In the genomic region with DNA sequence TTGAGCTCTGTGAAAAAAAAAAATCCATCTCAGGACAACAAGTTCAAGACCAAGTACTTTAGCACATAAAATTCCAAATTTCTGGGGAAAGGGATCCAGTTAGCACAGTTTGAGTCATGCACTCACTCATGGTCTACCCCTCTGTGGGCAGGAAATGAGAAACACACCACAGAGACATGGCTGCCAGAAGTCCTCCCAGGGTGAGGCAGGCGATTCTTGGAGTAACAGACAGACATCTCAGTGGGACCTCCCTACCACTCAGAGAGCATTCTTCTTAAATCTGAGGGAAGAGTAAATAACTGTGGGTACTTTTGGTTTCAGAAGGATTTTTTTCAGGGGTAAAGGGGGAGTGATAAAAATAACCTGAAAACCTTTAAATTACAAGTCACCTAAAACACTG, we compare ENCODE assay signal across 21 cellular contexts. TPM values are rescaled to one million over a fixed set of nuclear protein-coding genes. Genes with fewer than 3 reads are reported as not detected.
DNase-seq lines count a peak whose midpoint lies in the region; ATAC-seq and TF ChIP-seq lines count a peak whose summit lies in the region.
"Had no signal": no experiment of that assay in that cellular context is flagged by ENCODE, and none has a peak within 500 bp of the region (broad histone marks: within the 10 kb centered on the region; RNA-seq: fewer than 3 reads in every experiment).

No MANE protein-coding gene starts in this region.

- no peak for TF ChIP-seq POLR2A in spleen (IDR thresholded peaks at IDR 0.05)

- H3K36me3 Mint-ChIP-seq in activated CD8-positive, alpha-beta memory T cell treated with anti-CD3 and anti-CD28 coated beads, Interleukin-2, amount 10 ng/mL, durations not matched to agents 7 days and 5 days, result no peaks in the 10 kb centered on the region
- H3K36me3 Mint-ChIP-seq: naive thymus-derived CD4-positive, alpha-beta T cell had no signal

- no peaks in the 10 kb centered on the region for H3K79me1 ChIP-seq in mesendoderm (ENCODE audit: low read length)

- TF ChIP-seq CTCF in spleen (IDR thresholded peaks at IDR 0.05 in 8 of 11, conservative IDR thresholded peaks at IDR 0.05 in 3 of 11), result no peak

- H3K27ac Mint-ChIP-seq in activated CD8-positive, alpha-beta memory T cell treated with anti-CD3 and anti-CD28 coated beads, Interleukin-2, amount 10 ng/mL, durations not matched to agents 7 days and 5 days, result no peak overlapping the region
- H3K27ac Mint-ChIP-seq: naive thymus-derived CD4-positive, alpha-beta T cell had no signal

- H3K56ac ChIP-seq in mesendoderm (ENCODE audit: low read length), result no peak overlapping the region

- no peaks in the 10 kb centered on the region for H3K27me3 ChIP-seq in spleen (replicated peaks in 1 of 7)
- H3K27me3 ChIP-seq in mesendoderm (ENCODE audit: insufficient read depth, low read length, poor library complexity), result no peaks in the 10 kb centered on the region
- H3K27me3 ChIP-seq: upper lobe of left lung had no signal

- no peak overlapping the region for H4K5ac ChIP-seq in mesendoderm (ENCODE audit: low read length)

- no peak overlapping the region for H3K4me3 Mint-ChIP-seq in activated CD8-positive, alpha-beta memory T cell treated with anti-CD3 and anti-CD28 coated beads, Interleukin-2, amount 10 ng/mL, durations not matched to agents 7 days and 5 days
- H3K4me3 Mint-ChIP-seq: central memory CD8-positive, alpha-beta T cell; naive thymus-derived CD4-positive, alpha-beta T cell had no signal

- no peak overlapping the region for H3K23ac ChIP-seq in mesendoderm (ENCODE audit: low read length)

- H3K4me2 ChIP-seq in mesendoderm (ENCODE audit: low read length), result no peak overlapping the region

- H2BK5ac ChIP-seq in mesendoderm (ENCODE audit: low read length), result no peak overlapping the region

- WGBS in spleen, 5 donors, result 28 to 43% (median 35%) methylated on average over 1 of the region's 1 CpG
- no CpG with 5 or more reads among the region's 1 CpG for WGBS in mesendoderm (ENCODE audit: extremely low coverage, insufficient coverage, low lambda C conversion rate)

- H3K36me3 ChIP-seq in spleen, result no peaks in the 10 kb centered on the region
- H3K36me3 ChIP-seq in mesendoderm (ENCODE audit: control insufficient read depth, insufficient read depth, low read length), result no peaks in the 10 kb centered on the region
- H3K36me3 ChIP-seq: HAP-1, upper lobe of left lung had no signal

- no peak overlapping the region for H3K18ac ChIP-seq in mesendoderm (ENCODE audit: low read length)

- H3K9ac ChIP-seq in mesendoderm (ENCODE audit: low read length), result no peak overlapping the region

- no peaks in the 10 kb centered on the region for H3K4me1 ChIP-seq in spleen
- no peaks in the 10 kb centered on the region for H3K4me1 ChIP-seq in mesendoderm (ENCODE audit: control insufficient read depth, low read depth, low read length)
- H3K4me1 ChIP-seq: HAP-1, upper lobe of left lung had no signal

- ATAC-seq in GM18498 (IDR thresholded peaks at IDR 0.05; ENCODE audit: unreplicated experiment), result peak; percentile 60
- ATAC-seq in activated CD8-positive, alpha-beta memory T cell treated with anti-CD3 and anti-CD28 coated beads, Interleukin-2, amount 10 ng/mL, durations not matched to agents 7 days and 5 days, result no peak
- ATAC-seq: left lobe of liver; naive thymus-derived CD4-positive, alpha-beta T cell had no signal

- no peak overlapping the region for H2AK5ac ChIP-seq in mesendoderm (ENCODE audit: low read length)

- CTCF ChIA-PET in activated CD8-positive, alpha-beta memory T cell treated with anti-CD3 and anti-CD28 coated beads, Interleukin-2, amount 10 ng/mL, durations not matched to agents 7 days and 5 days (lab: Charles Lee), result no interaction called here

- no peak overlapping the region for H4K8ac ChIP-seq in mesendoderm (ENCODE audit: low read depth, low read length)

- no peaks in the 10 kb centered on the region for H3K79me2 ChIP-seq in mesendoderm (ENCODE audit: control insufficient read depth, insufficient read depth, low read length)

- peak overlapping the region in 3 of 8 donors; percentile 14 to 49 (median 36) for H3K27ac ChIP-seq in spleen
- H3K27ac ChIP-seq in mesendoderm (ENCODE audit: low read depth, low read length), result no peak overlapping the region
- H3K27ac ChIP-seq: upper lobe of left lung, VCaP had no signal

- H3K4me1 Mint-ChIP-seq in activated CD8-positive, alpha-beta memory T cell treated with anti-CD3 and anti-CD28 coated beads, Interleukin-2, amount 10 ng/mL, durations not matched to agents 7 days and 5 days, result peaks cover 2% of the 10 kb centered on the region
- H3K4me1 Mint-ChIP-seq: central memory CD8-positive, alpha-beta T cell had no signal

- no peak overlapping the region for H3K4ac ChIP-seq in mesendoderm (ENCODE audit: low read depth, low read length)

- H3K4me3 ChIP-seq in skeletal muscle cell (ENCODE audit: low read depth, low read length) (no peak overlapping the region), spleen (no peak overlapping the region), mesendoderm (ENCODE audit: low read length) (no peak overlapping the region)
- H3K4me3 ChIP-seq: HAP-1, upper lobe of left lung had no signal

- no peak overlapping the region for H2BK15ac ChIP-seq in mesendoderm (replicated peaks; ENCODE audit: low read depth)

- H2BK120ac ChIP-seq in mesendoderm (ENCODE audit: low read depth, low read length), result no peak overlapping the region

- no peaks in the 10 kb centered on the region for H3K9me3 Mint-ChIP-seq in activated CD8-positive, alpha-beta memory T cell treated with anti-CD3 and anti-CD28 coated beads, Interleukin-2, amount 10 ng/mL, durations not matched to agents 7 days and 5 days (ENCODE audit: low read depth)

- H3K27me3 Mint-ChIP-seq in activated CD8-positive, alpha-beta memory T cell treated with anti-CD3 and anti-CD28 coated beads, Interleukin-2, amount 10 ng/mL, durations not matched to agents 7 days and 5 days, result no peaks in the 10 kb centered on the region
- H3K27me3 Mint-ChIP-seq: central memory CD8-positive, alpha-beta T cell had no signal

- DNase-seq in MV-4-11 (lab: John Stamatoyannopoulos, UW), result peak; percentile 61
- DNase-seq in dermis blood vessel endothelial cell, result peak; percentile 16
- DNase-seq in skeletal muscle cell (ENCODE audit: low read depth), result peak; percentile 74
- DNase-seq in T-helper 2 cell, result no peak
- no peak for DNase-seq in spleen
- no peak for DNase-seq in mesendoderm
- DNase-seq in activated CD8-positive, alpha-beta memory T cell treated with anti-CD3 and anti-CD28 coated beads, Interleukin-2, amount 10 ng/mL, durations not matched to agents 7 days and 5 days, result no peak
- DNase-seq: activated CD8-positive, alpha-beta memory T cell treated with anti-CD3 and anti-CD28 coated beads, Interleukin-2, amount 50 U/mL, for 4 hours; activated naive CD4-positive, alpha-beta T cell treated with Interleukin-2 at 50 U/mL for 16 hours; hypothalamus; naive thymus-derived CD4-positive, alpha-beta T cell; retina; stimulated activated CD4-positive, alpha-beta T cell treated with anti-CD3 and anti-CD28 coated beads, Interleukin-2, amount 100 ng/mL, for 48 hours; upper lobe of left lung had no signal

- H3K9me3 ChIP-seq in spleen, result no peaks in the 10 kb centered on the region
- H3K9me3 ChIP-seq: HAP-1, upper lobe of left lung had no signal

- intact Hi-C loops in spleen (cut with DNase I; ENCODE audit: low total_unique reads), result no loop called here

RNA-seq across cellular contexts. Expression of a gene that starts 14.1 kb away (rescaled TPM):
- total RNA-seq in dermis blood vessel endothelial cell (11.4 and 16.5 TPM in 2 replicates), spleen (100 to 1,000 TPM; 103 to 208 (median 185) TPM)
- 100 to 1,000 TPM in 2 of 3 donors, 10 to 100 TPM in 1; 40.9 to 177 (median 132) TPM for polyA plus RNA-seq in spleen
- 0.39 TPM for polyA plus RNA-seq in mesendoderm (2013, experiment 1 of 2)
- polyA plus RNA-seq in mesendoderm (2013, experiment 2 of 2), result 0.46 TPM
- not detected for total RNA-seq in activated CD8-positive, alpha-beta memory T cell treated with anti-CD3 and anti-CD28 coated beads, Interleukin-2, amount 10 ng/mL, durations not matched to agents 7 days and 5 days
- polyA plus RNA-seq: naive thymus-derived CD4-positive, alpha-beta T cell had no signal

RNA-seq across cellular contexts. Expression of a gene that starts 30.2 kb away (rescaled TPM):
- total RNA-seq in dermis blood vessel endothelial cell, result 0.34 TPM in 1 of 2 replicates, not detected in the other
- 10 to 100 TPM in 1 of 7 donors, 1 to 10 TPM in 6; 1.3 to 12.3 (median 2.6) TPM for total RNA-seq in spleen
- 1 to 10 TPM in 2 of 3 donors, under 1 TPM in 1; 0.67 to 2.0 (median 1.3) TPM for polyA plus RNA-seq in spleen
- not detected for polyA plus RNA-seq in mesendoderm (2013, experiment 1 of 2)
- not detected for polyA plus RNA-seq in mesendoderm (2013, experiment 2 of 2)
- not detected for total RNA-seq in activated CD8-positive, alpha-beta memory T cell treated with anti-CD3 and anti-CD28 coated beads, Interleukin-2, amount 10 ng/mL, durations not matched to agents 7 days and 5 days
- total RNA-seq: epithelial cell of proximal tubule; left lobe of liver; naive thymus-derived CD4-positive, alpha-beta T cell; SK-MEL-5; upper lobe of left lung had no signal
- polyA plus RNA-seq: naive thymus-derived CD4-positive, alpha-beta T cell had no signal

RNA-seq across cellular contexts. Expression of a gene that starts 46.8 kb away (rescaled TPM):
- 0.37 and 0.68 TPM in 2 replicates for total RNA-seq in dermis blood vessel endothelial cell
- 100 to 1,000 TPM in 3 of 7 donors, 10 to 100 TPM in 4; 52.7 to 143 (median 87.4) TPM for total RNA-seq in spleen
- 10 to 100 TPM; 17.8 to 36.0 (median 29.0) TPM for polyA plus RNA-seq in spleen
- polyA plus RNA-seq in mesendoderm (2013, experiment 1 of 2), result 1.2 TPM
- polyA plus RNA-seq in mesendoderm (2013, experiment 2 of 2), result 1.4 TPM
- total RNA-seq in activated CD8-positive, alpha-beta memory T cell treated with anti-CD3 and anti-CD28 coated beads, Interleukin-2, amount 10 ng/mL, durations not matched to agents 7 days and 5 days, result not detected
- total RNA-seq: naive thymus-derived CD4-positive, alpha-beta T cell; SK-MEL-5 had no signal
- polyA plus RNA-seq: naive thymus-derived CD4-positive, alpha-beta T cell had no signal

Comparison
In these comparisons a context has a peak if more than half of its experiments do, and no peak if none do; other contexts are left out.
1. DNase-seq: peak in MV-4-11 (single experiment), dermis blood vessel endothelial cell (single experiment) and skeletal muscle cell (single experiment); none in T-helper 2 cell (0 of 5), spleen (single experiment), mesendoderm (single experiment) and activated CD8-positive, alpha-beta memory T cell treated with anti-CD3 and anti-CD28 coated beads, Interleukin-2, amount 10 ng/mL, durations not matched to agents 7 days and 5 days (single experiment).
2. RNA of a gene that starts 14.1 kb away (total RNA-seq): 103 to 208 TPM in spleen and 11.4 to 16.5 TPM in dermis blood vessel endothelial cell; not detected in activated CD8-positive, alpha-beta memory T cell treated with anti-CD3 and anti-CD28 coated beads, Interleukin-2, amount 10 ng/mL, durations not matched to agents 7 days and 5 days; every median in the first group is over 10 times any median in the second.
3. RNA of a gene that starts 46.8 kb away (total RNA-seq): 52.7 to 143 TPM in spleen; 0.37 to 0.68 TPM in dermis blood vessel endothelial cell and not detected in activated CD8-positive, alpha-beta memory T cell treated with anti-CD3 and anti-CD28 coated beads, Interleukin-2, amount 10 ng/mL, durations not matched to agents 7 days and 5 days; every median in the first group is over 10 times any median in the second.